1 cellular context compared by ENCODE assay signal in genomic region chr20:40317156-40317790, GRCh38.
TF ChIP-seq lines count a peak whose summit lies in the region.

No MANE protein-coding gene starts in this region.

TF ChIP-seq in GM23338, 12 proteins besides CTCF, POLR2A, EP300 and RAD21 (continued from another document):
- TF ChIP-seq ETS1 (IDR thresholded peaks at IDR 0.05) (no peak), REST (IDR thresholded peaks at IDR 0.05; ENCODE audit: unreplicated experiment) (no peak), ZNF114 (CRISPR knock-in tag; IDR thresholded peaks at IDR 0.05) (no peak)
